In the genomic region with DNA sequence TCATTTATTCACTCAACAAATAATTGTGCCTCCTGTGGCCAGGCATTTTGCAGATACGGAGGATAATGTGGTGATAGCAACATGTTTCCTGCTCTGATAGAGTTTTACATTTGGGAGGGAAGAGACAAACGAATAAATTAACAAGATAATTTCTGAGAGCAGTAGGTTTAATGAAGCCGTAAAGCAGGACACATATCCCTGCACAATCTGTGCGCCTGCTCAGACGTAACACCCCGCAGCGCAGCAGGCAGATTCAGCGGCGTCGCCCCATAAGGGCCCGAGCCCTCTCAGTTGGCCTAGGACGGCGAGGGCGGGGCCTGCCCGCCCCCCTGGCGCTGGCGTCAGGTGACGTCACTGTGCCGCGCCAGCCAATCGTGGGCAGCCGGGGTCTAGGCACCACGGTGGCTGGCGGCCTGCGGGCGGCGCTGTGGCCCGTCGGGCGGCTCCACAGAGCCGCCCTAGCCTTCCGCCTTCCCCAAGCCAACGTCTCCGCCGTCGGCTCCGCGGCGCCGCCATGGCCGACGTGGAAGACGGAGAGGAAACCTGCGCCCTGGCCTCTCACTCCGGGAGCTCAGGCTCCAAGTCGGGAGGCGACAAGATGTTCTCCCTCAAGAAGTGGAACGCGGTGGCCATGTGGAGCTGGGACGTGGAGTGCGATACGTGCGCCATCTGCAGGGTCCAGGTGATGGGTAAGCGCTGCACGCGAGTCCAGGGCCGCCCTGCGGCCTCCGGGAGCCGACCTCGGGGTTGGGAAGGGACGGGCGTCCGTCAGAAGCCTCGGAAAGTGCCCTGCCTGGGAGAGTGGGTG, we compare ENCODE assay signal across 1 cellular context.
TF ChIP-seq lines count a peak whose summit lies in the region.

A gene (plus strand): TSS at position 471 of the 808 bp plus-strand sequence. CDS start 44 bp downstream, at position 515.

TF ChIP-seq in HepG2, 621 proteins besides CTCF, POLR2A, EP300 and RAD21 (continued from another document and continues in another):
- TF ChIP-seq, protein P1, sequence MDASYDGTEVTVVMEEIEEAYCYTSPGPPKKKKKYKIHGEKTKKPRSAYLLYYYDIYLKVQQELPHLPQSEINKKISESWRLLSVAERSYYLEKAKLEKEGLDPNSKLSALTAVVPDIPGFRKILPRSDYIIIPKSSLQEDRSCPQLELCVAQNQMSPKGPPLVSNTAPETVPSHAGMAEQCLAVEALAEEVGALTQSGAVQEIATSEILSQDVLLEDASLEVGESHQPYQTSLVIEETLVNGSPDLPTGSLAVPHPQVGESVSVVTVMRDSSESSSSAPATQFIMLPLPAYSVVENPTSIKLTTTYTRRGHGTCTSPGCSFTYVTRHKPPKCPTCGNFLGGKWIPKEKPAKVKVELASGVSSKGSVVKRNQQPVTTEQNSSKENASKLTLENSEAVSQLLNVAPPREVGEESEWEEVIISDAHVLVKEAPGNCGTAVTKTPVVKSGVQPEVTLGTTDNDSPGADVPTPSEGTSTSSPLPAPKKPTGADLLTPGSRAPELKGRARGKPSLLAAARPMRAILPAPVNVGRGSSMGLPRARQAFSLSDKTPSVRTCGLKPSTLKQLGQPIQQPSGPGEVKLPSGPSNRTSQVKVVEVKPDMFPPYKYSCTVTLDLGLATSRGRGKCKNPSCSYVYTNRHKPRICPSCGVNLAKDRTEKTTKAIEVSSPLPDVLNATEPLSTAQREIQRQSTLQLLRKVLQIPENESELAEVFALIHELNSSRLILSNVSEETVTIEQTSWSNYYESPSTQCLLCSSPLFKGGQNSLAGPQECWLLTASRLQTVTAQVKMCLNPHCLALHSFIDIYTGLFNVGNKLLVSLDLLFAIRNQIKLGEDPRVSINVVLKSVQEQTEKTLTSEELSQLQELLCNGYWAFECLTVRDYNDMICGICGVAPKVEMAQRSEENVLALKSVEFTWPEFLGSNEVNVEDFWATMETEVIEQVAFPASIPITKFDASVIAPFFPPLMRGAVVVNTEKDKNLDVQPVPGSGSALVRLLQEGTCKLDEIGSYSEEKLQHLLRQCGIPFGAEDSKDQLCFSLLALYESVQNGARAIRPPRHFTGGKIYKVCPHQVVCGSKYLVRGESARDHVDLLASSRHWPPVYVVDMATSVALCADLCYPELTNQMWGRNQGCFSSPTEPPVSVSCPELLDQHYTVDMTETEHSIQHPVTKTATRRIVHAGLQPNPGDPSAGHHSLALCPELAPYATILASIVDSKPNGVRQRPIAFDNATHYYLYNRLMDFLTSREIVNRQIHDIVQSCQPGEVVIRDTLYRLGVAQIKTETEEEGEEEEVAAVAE (CRISPR knock-in tag; IDR thresholded peaks at IDR 0.05; ENCODE audit: borderline replicate concordance), result 0 out of 2 replicates have a peak, but pooled peaks have one; percentile 33
- TF ChIP-seq, protein P2, sequence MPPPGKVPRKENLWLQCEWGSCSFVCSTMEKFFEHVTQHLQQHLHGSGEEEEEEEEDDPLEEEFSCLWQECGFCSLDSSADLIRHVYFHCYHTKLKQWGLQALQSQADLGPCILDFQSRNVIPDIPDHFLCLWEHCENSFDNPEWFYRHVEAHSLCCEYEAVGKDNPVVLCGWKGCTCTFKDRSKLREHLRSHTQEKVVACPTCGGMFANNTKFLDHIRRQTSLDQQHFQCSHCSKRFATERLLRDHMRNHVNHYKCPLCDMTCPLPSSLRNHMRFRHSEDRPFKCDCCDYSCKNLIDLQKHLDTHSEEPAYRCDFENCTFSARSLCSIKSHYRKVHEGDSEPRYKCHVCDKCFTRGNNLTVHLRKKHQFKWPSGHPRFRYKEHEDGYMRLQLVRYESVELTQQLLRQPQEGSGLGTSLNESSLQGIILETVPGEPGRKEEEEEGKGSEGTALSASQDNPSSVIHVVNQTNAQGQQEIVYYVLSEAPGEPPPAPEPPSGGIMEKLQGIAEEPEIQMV (CRISPR knock-in tag; IDR thresholded peaks at IDR 0.05; ENCODE audit: low read depth), result no peak
- TF ChIP-seq YY1 (IDR thresholded peaks at IDR 0.05; ENCODE audit: insufficient read depth, insufficient replicate concordance, low read depth, low read length), result peak; percentile 93
- no peak for TF ChIP-seq ZNF83 (CRISPR knock-in tag; IDR thresholded peaks at IDR 0.05; ENCODE audit: borderline replicate concordance)
- no peak for TF ChIP-seq TGIF2 (CRISPR knock-in tag; IDR thresholded peaks at IDR 0.05)
- TF ChIP-seq NR2F1 (CRISPR knock-in tag; IDR thresholded peaks at IDR 0.05), result no peak
- TF ChIP-seq MAFG (CRISPR knock-in tag; IDR thresholded peaks at IDR 0.05), result no peak
- TF ChIP-seq, protein P3, sequence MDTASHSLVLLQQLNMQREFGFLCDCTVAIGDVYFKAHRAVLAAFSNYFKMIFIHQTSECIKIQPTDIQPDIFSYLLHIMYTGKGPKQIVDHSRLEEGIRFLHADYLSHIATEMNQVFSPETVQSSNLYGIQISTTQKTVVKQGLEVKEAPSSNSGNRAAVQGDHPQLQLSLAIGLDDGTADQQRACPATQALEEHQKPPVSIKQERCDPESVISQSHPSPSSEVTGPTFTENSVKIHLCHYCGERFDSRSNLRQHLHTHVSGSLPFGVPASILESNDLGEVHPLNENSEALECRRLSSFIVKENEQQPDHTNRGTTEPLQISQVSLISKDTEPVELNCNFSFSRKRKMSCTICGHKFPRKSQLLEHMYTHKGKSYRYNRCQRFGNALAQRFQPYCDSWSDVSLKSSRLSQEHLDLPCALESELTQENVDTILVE (CRISPR knock-in tag; IDR thresholded peaks at IDR 0.05), result no peak
- TF ChIP-seq, protein P4, sequence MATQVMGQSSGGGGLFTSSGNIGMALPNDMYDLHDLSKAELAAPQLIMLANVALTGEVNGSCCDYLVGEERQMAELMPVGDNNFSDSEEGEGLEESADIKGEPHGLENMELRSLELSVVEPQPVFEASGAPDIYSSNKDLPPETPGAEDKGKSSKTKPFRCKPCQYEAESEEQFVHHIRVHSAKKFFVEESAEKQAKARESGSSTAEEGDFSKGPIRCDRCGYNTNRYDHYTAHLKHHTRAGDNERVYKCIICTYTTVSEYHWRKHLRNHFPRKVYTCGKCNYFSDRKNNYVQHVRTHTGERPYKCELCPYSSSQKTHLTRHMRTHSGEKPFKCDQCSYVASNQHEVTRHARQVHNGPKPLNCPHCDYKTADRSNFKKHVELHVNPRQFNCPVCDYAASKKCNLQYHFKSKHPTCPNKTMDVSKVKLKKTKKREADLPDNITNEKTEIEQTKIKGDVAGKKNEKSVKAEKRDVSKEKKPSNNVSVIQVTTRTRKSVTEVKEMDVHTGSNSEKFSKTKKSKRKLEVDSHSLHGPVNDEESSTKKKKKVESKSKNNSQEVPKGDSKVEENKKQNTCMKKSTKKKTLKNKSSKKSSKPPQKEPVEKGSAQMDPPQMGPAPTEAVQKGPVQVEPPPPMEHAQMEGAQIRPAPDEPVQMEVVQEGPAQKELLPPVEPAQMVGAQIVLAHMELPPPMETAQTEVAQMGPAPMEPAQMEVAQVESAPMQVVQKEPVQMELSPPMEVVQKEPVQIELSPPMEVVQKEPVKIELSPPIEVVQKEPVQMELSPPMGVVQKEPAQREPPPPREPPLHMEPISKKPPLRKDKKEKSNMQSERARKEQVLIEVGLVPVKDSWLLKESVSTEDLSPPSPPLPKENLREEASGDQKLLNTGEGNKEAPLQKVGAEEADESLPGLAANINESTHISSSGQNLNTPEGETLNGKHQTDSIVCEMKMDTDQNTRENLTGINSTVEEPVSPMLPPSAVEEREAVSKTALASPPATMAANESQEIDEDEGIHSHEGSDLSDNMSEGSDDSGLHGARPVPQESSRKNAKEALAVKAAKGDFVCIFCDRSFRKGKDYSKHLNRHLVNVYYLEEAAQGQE (IDR thresholded peaks at IDR 0.05; ENCODE audit: borderline replicate concordance in 1 of 2, low read depth in 1 of 2, low read length in 2 of 2), result peak in 1 of 2 experiments; percentile 49; a peak in 1 of 4 replicates
- TF ChIP-seq, protein P5, sequence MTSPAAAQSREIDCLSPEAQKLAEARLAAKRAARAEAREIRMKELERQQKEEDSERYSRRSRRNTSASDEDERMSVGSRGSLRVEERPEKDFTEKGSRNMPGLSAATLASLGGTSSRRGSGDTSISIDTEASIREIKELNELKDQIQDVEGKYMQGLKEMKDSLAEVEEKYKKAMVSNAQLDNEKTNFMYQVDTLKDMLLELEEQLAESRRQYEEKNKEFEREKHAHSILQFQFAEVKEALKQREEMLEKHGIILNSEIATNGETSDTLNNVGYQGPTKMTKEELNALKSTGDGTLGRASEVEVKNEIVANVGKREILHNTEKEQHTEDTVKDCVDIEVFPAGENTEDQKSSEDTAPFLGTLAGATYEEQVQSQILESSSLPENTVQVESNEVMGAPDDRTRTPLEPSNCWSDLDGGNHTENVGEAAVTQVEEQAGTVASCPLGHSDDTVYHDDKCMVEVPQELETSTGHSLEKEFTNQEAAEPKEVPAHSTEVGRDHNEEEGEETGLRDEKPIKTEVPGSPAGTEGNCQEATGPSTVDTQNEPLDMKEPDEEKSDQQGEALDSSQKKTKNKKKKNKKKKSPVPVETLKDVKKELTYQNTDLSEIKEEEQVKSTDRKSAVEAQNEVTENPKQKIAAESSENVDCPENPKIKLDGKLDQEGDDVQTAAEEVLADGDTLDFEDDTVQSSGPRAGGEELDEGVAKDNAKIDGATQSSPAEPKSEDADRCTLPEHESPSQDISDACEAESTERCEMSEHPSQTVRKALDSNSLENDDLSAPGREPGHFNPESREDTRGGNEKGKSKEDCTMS (CRISPR knock-in tag; conservative IDR thresholded peaks at IDR 0.05), result no peak
- no peak; the same call in 1 of the 2 replicates for TF ChIP-seq ZKSCAN8 (CRISPR knock-in tag; IDR thresholded peaks at IDR 0.05; ENCODE audit: borderline replicate concordance)
- TF ChIP-seq ZNF501 (CRISPR knock-in tag; IDR thresholded peaks at IDR 0.05), result peak; percentile 82
- TF ChIP-seq ZNF432 (CRISPR knock-in tag; IDR thresholded peaks at IDR 0.05; ENCODE audit: borderline replicate concordance), result no peak
- TF ChIP-seq TBL1XR1 (IDR thresholded peaks at IDR 0.05; ENCODE audit: borderline replicate concordance, low read length, partially characterized antibody), result peak; percentile 12
- TF ChIP-seq SUZ12 (IDR thresholded peaks at IDR 0.05; ENCODE audit: low read depth, low read length), result no peak
- TF ChIP-seq NFE2L1 (CRISPR knock-in tag; IDR thresholded peaks at IDR 0.05; ENCODE audit: borderline replicate concordance), result no peak
- TF ChIP-seq, protein P6, sequence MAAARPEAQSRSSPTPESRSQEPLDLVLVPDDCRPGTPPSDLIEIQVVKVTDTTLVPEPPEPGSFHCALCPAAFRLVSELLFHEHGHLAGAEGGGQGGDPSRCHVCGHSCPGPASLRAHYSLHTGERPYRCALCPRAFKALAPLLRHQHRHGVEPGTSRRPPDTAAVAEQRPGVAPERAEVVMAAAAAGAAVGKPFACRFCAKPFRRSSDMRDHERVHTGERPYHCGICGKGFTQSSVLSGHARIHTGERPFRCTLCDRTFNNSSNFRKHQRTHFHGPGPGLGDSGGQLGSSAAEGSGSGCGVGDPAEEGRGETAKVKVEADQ (CRISPR knock-in tag; IDR thresholded peaks at IDR 0.05; ENCODE audit: borderline replicate concordance), result peak; percentile 33; the same call in 1 of the 2 replicates
- TF ChIP-seq, protein P7, sequence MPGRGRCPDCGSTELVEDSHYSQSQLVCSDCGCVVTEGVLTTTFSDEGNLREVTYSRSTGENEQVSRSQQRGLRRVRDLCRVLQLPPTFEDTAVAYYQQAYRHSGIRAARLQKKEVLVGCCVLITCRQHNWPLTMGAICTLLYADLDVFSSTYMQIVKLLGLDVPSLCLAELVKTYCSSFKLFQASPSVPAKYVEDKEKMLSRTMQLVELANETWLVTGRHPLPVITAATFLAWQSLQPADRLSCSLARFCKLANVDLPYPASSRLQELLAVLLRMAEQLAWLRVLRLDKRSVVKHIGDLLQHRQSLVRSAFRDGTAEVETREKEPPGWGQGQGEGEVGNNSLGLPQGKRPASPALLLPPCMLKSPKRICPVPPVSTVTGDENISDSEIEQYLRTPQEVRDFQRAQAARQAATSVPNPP (CRISPR knock-in tag; IDR thresholded peaks at IDR 0.05), result no peak
- TF ChIP-seq, protein P8, sequence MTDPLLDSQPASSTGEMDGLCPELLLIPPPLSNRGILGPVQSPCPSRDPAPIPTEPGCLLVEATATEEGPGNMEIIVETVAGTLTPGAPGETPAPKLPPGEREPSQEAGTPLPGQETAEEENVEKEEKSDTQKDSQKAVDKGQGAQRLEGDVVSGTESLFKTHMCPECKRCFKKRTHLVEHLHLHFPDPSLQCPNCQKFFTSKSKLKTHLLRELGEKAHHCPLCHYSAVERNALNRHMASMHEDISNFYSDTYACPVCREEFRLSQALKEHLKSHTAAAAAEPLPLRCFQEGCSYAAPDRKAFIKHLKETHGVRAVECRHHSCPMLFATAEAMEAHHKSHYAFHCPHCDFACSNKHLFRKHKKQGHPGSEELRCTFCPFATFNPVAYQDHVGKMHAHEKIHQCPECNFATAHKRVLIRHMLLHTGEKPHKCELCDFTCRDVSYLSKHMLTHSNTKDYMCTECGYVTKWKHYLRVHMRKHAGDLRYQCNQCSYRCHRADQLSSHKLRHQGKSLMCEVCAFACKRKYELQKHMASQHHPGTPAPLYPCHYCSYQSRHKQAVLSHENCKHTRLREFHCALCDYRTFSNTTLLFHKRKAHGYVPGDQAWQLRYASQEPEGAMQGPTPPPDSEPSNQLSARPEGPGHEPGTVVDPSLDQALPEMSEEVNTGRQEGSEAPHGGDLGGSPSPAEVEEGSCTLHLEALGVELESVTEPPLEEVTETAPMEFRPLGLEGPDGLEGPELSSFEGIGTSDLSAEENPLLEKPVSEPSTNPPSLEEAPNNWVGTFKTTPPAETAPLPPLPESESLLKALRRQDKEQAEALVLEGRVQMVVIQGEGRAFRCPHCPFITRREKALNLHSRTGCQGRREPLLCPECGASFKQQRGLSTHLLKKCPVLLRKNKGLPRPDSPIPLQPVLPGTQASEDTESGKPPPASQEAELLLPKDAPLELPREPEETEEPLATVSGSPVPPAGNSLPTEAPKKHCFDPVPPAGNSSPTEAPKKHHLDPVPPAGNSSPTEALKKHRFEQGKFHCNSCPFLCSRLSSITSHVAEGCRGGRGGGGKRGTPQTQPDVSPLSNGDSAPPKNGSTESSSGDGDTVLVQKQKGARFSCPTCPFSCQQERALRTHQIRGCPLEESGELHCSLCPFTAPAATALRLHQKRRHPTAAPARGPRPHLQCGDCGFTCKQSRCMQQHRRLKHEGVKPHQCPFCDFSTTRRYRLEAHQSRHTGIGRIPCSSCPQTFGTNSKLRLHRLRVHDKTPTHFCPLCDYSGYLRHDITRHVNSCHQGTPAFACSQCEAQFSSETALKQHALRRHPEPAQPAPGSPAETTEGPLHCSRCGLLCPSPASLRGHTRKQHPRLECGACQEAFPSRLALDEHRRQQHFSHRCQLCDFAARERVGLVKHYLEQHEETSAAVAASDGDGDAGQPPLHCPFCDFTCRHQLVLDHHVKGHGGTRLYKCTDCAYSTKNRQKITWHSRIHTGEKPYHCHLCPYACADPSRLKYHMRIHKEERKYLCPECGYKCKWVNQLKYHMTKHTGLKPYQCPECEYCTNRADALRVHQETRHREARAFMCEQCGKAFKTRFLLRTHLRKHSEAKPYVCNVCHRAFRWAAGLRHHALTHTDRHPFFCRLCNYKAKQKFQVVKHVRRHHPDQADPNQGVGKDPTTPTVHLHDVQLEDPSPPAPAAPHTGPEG (CRISPR knock-in tag; IDR thresholded peaks at IDR 0.05), result no peak; the same call in 1 of the 2 replicates
- TF ChIP-seq TOE1 (CRISPR knock-in tag; IDR thresholded peaks at IDR 0.05), result no peak; the same call in 1 of the 2 replicates
